ENCODE assay signal across 10 cellular contexts in the genomic region with DNA sequence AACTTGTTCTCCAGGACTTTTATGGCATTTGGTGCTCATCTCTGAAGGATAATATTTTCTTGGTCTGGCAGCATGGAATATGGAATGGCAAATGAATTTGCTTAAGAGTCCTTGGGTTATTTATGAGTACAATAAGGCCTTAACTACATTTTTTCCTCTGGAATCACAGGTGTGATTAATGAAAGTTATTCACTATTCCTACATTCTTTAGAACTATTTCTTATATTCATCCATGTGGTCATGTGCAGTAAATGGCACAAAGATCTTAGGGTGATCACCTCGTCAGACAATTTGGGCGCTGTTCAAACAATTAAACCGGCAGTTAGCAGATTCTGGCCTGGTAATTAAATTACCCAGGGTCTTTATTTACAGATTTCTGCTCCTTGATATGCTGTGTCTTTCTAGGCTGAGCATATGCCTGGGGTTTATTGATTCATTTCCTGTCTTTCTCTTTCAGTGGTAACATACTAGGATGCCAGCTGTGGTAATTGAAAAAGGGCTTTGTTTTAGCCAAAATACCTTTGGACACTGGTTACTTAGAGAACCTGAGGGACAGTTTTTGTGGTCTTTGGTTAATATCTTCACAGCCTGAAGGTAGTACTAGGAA. TPM values are rescaled to one million over a fixed set of nuclear protein-coding genes. Genes with fewer than 3 reads are reported as not detected.
DNase-seq lines count a peak whose midpoint lies in the region; ATAC-seq, FAIRE-seq and TF ChIP-seq lines count a peak whose summit lies in the region.
"Had no signal": no experiment of that assay in that cellular context is flagged by ENCODE, and none has a peak within 500 bp of the region (broad histone marks: within the 10 kb centered on the region; RNA-seq: fewer than 3 reads in every experiment).

No MANE protein-coding gene starts in this region.

- peaks cover 7% of the 10 kb centered on the region for H3K36me3 Mint-ChIP-seq in activated naive CD4-positive, alpha-beta T cell treated with anti-CD3 and anti-CD28 coated beads for 36 hours (ENCODE audit: low read depth)

- FAIRE-seq in GM19239 (lab: Jason Lieb, UNC) = peak; percentile 48

- H3K4me1 Mint-ChIP-seq in activated naive CD4-positive, alpha-beta T cell treated with anti-CD3 and anti-CD28 coated beads for 36 hours (ENCODE audit: low read depth) = peaks cover 33% of the 10 kb centered on the region

- DNase-seq in GM19239 (ENCODE audit: insufficient read length, low spot score) (no peak), NCI-H2029 treated with DMSO at 0.1 percent for 48 hours (lab: John Stamatoyannopoulos, UW) (peak; percentile 57), choroid plexus epithelial cell (ENCODE audit: low read depth) (peak; percentile 47), prostate gland (ENCODE audit: low spot score) (no peak), nucleus accumbens (lab: John Stamatoyannopoulos, UW) (no peak)
- DNase-seq in activated naive CD4-positive, alpha-beta T cell treated with anti-CD3 and anti-CD28 coated beads for 36 hours = no peak
- DNase-seq: anterior cingulate cortex, T-helper 9 cell had no signal

- ATAC-seq in GM21360 (IDR thresholded peaks at IDR 0.05; ENCODE audit: unreplicated experiment) (no peak), HG03159 (IDR thresholded peaks at IDR 0.05; ENCODE audit: unreplicated experiment) (no peak)

- CTCF ChIA-PET in activated naive CD4-positive, alpha-beta T cell treated with anti-CD3 and anti-CD28 coated beads for 36 hours (lab: Charles Lee) = no interaction called here

- no peak overlapping the region for H3K4me3 ChIP-seq in choroid plexus epithelial cell (ENCODE audit: low read depth, low read length)
- H3K4me3 ChIP-seq in prostate gland = no peak overlapping the region

- no peaks in the 10 kb centered on the region for H3K27me3 ChIP-seq in prostate gland (replicated peaks; ENCODE audit: insufficient read depth)

- H3K4me3 Mint-ChIP-seq in activated naive CD4-positive, alpha-beta T cell treated with anti-CD3 and anti-CD28 coated beads for 36 hours = no peak overlapping the region

- no peaks in the 10 kb centered on the region for H3K9me3 Mint-ChIP-seq in activated naive CD4-positive, alpha-beta T cell treated with anti-CD3 and anti-CD28 coated beads for 36 hours

- TF ChIP-seq CTCF in choroid plexus epithelial cell (conservative IDR thresholded peaks at IDR 0.05; ENCODE audit: low read depth, low read length) (no peak), prostate gland (IDR thresholded peaks at IDR 0.05) (no peak)

- TF ChIP-seq POLR2A in prostate gland (IDR thresholded peaks at IDR 0.05) = no peak

- no peak overlapping the region for H3K27ac Mint-ChIP-seq in activated naive CD4-positive, alpha-beta T cell treated with anti-CD3 and anti-CD28 coated beads for 36 hours

- no peaks in the 10 kb centered on the region for H3K9me3 ChIP-seq in prostate gland

- H3K27ac ChIP-seq in prostate gland = peak overlapping the region; percentile 6 to 49

- 15% methylated on average over 3 of the region's 3 CpGs for WGBS in prostate gland

- H3K27me3 Mint-ChIP-seq in activated naive CD4-positive, alpha-beta T cell treated with anti-CD3 and anti-CD28 coated beads for 36 hours (ENCODE audit: low read depth) = no peaks in the 10 kb centered on the region

- no peaks in the 10 kb centered on the region for H3K4me1 ChIP-seq in prostate gland (replicated peaks)

- no peaks in the 10 kb centered on the region for H3K36me3 ChIP-seq in prostate gland

- intact Hi-C loops in prostate gland (cut with DNase I) = no loop called here
- intact Hi-C loops in activated naive CD4-positive, alpha-beta T cell treated with anti-CD3 and anti-CD28 coated beads for 36 hours (cut with micrococcal nuclease) = no loop called here

RNA-seq across cellular contexts. Expression of gene SIK2, which starts 31.6 kb away (rescaled TPM):
- total RNA-seq in prostate gland = 10 to 100 TPM; 13.0 to 18.7 TPM
- 1 to 10 TPM; 3.5 to 3.8 TPM for total RNA-seq in activated naive CD4-positive, alpha-beta T cell treated with anti-CD3 and anti-CD28 coated beads for 36 hours

Comparison
In these comparisons a context has a peak if more than half of its experiments do, and no peak if none do; other contexts are left out.
1. DNase-seq: peak in NCI-H2029 treated with DMSO at 0.1 percent for 48 hours (single experiment) and choroid plexus epithelial cell (single experiment); none in GM19239 (single experiment), prostate gland (single experiment), nucleus accumbens (0 of 56) and activated naive CD4-positive, alpha-beta T cell treated with anti-CD3 and anti-CD28 coated beads for 36 hours (single experiment).